ENCODE assay signal across 9 cellular contexts in the genomic region with DNA sequence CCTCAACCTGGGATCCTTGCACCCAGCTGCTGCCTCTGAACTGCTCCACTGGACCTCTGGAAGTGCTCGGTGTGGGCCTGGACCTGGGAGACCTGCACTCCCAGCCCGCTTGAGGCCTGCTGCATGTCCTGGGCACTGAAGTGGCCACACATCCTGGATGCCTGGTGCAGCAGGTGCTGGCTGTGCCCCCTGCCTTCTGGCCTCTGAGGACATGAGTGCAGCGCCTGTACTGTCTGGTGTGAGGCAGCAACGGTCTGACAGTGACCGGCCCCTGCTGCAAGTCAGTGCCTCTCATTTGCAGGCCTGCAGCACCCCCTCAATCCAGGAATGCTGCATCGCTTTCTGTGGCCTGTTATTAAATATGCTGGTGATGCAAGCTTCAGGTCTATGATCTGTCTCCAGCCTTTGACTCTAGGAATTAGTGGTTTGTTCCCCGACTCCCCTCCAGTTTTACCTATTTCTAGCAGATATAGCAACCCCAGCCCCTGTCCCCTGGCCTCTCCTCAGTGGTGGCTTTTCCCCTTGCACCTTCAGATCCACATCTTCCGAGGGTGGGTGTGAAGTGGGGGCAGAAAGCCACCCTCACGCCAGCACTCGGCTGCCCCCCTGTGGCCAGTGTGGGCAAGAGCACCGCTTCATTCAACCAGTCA. TPM values are rescaled to one million over a fixed set of nuclear protein-coding genes. Genes with fewer than 3 reads are reported as not detected.
DNase-seq lines count a peak whose midpoint lies in the region; ATAC-seq and TF ChIP-seq lines count a peak whose summit lies in the region.
"Had no signal": no experiment of that assay in that cellular context is flagged by ENCODE, and none has a peak within 500 bp of the region (broad histone marks: within the 10 kb centered on the region; RNA-seq: fewer than 3 reads in every experiment).

No MANE protein-coding gene starts in this region.

- no peaks in the 10 kb centered on the region for H3K79me2 ChIP-seq in OCI-LY7 (ENCODE audit: insufficient read depth, low read depth, low read length)
- peaks cover 3% of the 10 kb centered on the region for H3K79me2 ChIP-seq in fibroblast of lung (ENCODE audit: control insufficient read depth, insufficient read depth, low read length)

- peak; percentile 56 for ATAC-seq in HG02943 (IDR thresholded peaks at IDR 0.05; ENCODE audit: low read depth, unreplicated experiment)
- peak; percentile 78 for ATAC-seq in activated T-cell treated with anti-CD3 and anti-CD28 coated beads, Interleukin-2, amount 50 U/mL, for 72 hours (replicated peaks in 1 of 2)
- ATAC-seq in omental fat pad (ENCODE audit: low FRiP score) = peak; percentile 70
- ATAC-seq in HG02852 (IDR thresholded peaks at IDR 0.05; ENCODE audit: unreplicated experiment) = no peak

- no peaks in the 10 kb centered on the region for H3K9me3 ChIP-seq in CD4-positive, alpha-beta memory T cell (ENCODE audit: control insufficient read depth in 1 of 2, low read length in 2 of 2)
- H3K9me3 ChIP-seq in OCI-LY7 (ENCODE audit: low read length) = no peaks in the 10 kb centered on the region
- H3K9me3 ChIP-seq in fibroblast of lung (ENCODE audit: control insufficient read depth, insufficient read depth, low read depth, low read length) = no peaks in the 10 kb centered on the region
- no peaks in the 10 kb centered on the region for H3K9me3 ChIP-seq in tibial artery

- H3K4me1 Mint-ChIP-seq in CD4-positive, alpha-beta memory T cell = peaks cover 3 to 11% (median 7%) of the 10 kb centered on the region in 4 donors
- H3K4me1 Mint-ChIP-seq in activated T-cell treated with anti-CD3 and anti-CD28 coated beads, Interleukin-2, amount 50 U/mL, for 72 hours (ENCODE audit: low read depth) = peaks cover 14% of the 10 kb centered on the region

- H3K4me2 ChIP-seq in OCI-LY7 (ENCODE audit: low read length) (peak overlapping the region; percentile 81), fibroblast of lung (ENCODE audit: extremely low read depth, insufficient read depth, low read length) (peak overlapping the region; percentile 48)

- H3K36me3 Mint-ChIP-seq in CD4-positive, alpha-beta memory T cell = peaks cover under 1 to 10% of the 10 kb centered on the region in 2 donors
- H3K36me3 Mint-ChIP-seq in activated T-cell treated with anti-CD3 and anti-CD28 coated beads, Interleukin-2, amount 50 U/mL, for 72 hours (ENCODE audit: insufficient read depth in 2 of 2) = no peaks in the 10 kb centered on the region

- intact Hi-C loops in CD4-positive, alpha-beta memory T cell (cut with micrococcal nuclease) = loop anchor here (1.0 kb wide), 3 partner anchors 14 to 90 kb away; partner anchors contain the start of gene ATG101
- intact Hi-C loops in OCI-LY7 (cut with micrococcal nuclease; ENCODE audit: unreplicated experiment) = loop anchor here (1.0 kb wide), 3 partner anchors 35 to 58 kb away; no protein-coding TSS in a partner anchor
- intact Hi-C loops in tibial artery (cut with DNase I; ENCODE audit: low total_unique reads) = loop anchor here (2.0 kb wide), 1 partner anchor 56 kb away; no protein-coding TSS in a partner anchor

- peak overlapping the region; percentile 42 for H3K9ac ChIP-seq in fibroblast of lung (ENCODE audit: insufficient read depth, low read length)

- H3K27me3 Mint-ChIP-seq in CD4-positive, alpha-beta memory T cell = peaks cover 8 to 13% of the 10 kb centered on the region in 2 donors
- H3K27me3 Mint-ChIP-seq in activated T-cell treated with anti-CD3 and anti-CD28 coated beads, Interleukin-2, amount 50 U/mL, for 72 hours (ENCODE audit: low read depth) = peaks cover 10% of the 10 kb centered on the region

- no peak overlapping the region for H3K27ac ChIP-seq in CD4-positive, alpha-beta memory T cell (ENCODE audit: low read depth, low read length)
- H3K27ac ChIP-seq in OCI-LY7 (ENCODE audit: low read depth, low read length, poor library complexity, severe bottlenecking) = peak overlapping the region; percentile 84
- peak overlapping the region; percentile 62 for H3K27ac ChIP-seq in fibroblast of lung (ENCODE audit: insufficient read depth, low read length)
- peak overlapping the region in 1 of 2 donors; percentile 13 for H3K27ac ChIP-seq in tibial artery

- H3K4me3 Mint-ChIP-seq in CD4-positive, alpha-beta memory T cell = peak overlapping the region in 1 of 8 donors; percentile 15
- no peak overlapping the region for H3K4me3 Mint-ChIP-seq in activated T-cell treated with anti-CD3 and anti-CD28 coated beads, Interleukin-2, amount 50 U/mL, for 72 hours

- H3K36me3 ChIP-seq in CD4-positive, alpha-beta memory T cell (ENCODE audit: insufficient read depth, low read length) = peaks cover 3% of the 10 kb centered on the region
- H3K36me3 ChIP-seq in OCI-LY7 (ENCODE audit: insufficient read depth, low read length) (peaks cover 20% of the 10 kb centered on the region), fibroblast of lung (ENCODE audit: control insufficient read depth, insufficient read depth, low read length) (peaks cover under 1% of the 10 kb centered on the region), tibial artery (peaks cover 0 to 22% (median 10%) of the 10 kb centered on the region in 3 donors)

- peak; percentile 100 for TF ChIP-seq CTCF in OCI-LY7 (conservative IDR thresholded peaks at IDR 0.05; ENCODE audit: low read length)
- TF ChIP-seq CTCF in fibroblast of lung (conservative IDR thresholded peaks at IDR 0.05 in 1 of 2, IDR thresholded peaks at IDR 0.05 in 1 of 2; ENCODE audit: low read depth in 1 of 2, low read length in 2 of 2) = peak; percentile 95 to 99
- peak in 2 of 3 donors; percentile 68 to 71 for TF ChIP-seq CTCF in omental fat pad (IDR thresholded peaks at IDR 0.05)
- TF ChIP-seq CTCF in tibial artery (IDR thresholded peaks at IDR 0.05) = peak; percentile 97 to 98

- H3K27ac Mint-ChIP-seq in CD4-positive, alpha-beta memory T cell = peak overlapping the region in 5 of 7 donors; percentile 17 to 79 (median 57)
- H3K27ac Mint-ChIP-seq in activated T-cell treated with anti-CD3 and anti-CD28 coated beads, Interleukin-2, amount 50 U/mL, for 72 hours = no peak overlapping the region

- CTCF ChIA-PET in CD4-positive, alpha-beta memory T cell (lab: Charles Lee; ENCODE audit: partially characterized antibody) = interaction anchor here (1.0 to 13.4 kb wide), 8 partner anchors 8 to 90 kb away, joined by 3 to 434 read pairs (median 5); partner anchors contain the start of gene ATG101
- CTCF ChIA-PET in OCI-LY7 (lab: Charles Lee; ENCODE audit: unreplicated experiment) = interaction anchor here (0.9 to 3.1 kb wide), 4 partner anchors 51 to 60 kb away, joined by 3 to 32 read pairs (median 8); no protein-coding TSS in a partner anchor

- no peak overlapping the region for H3K4me3 ChIP-seq in CD4-positive, alpha-beta memory T cell (ENCODE audit: low read length in 2 of 2)
- H3K4me3 ChIP-seq in OCI-LY7 (ENCODE audit: low read depth, low read length, poor library complexity, severe bottlenecking) = no peak overlapping the region
- H3K4me3 ChIP-seq in fibroblast of lung (replicated peaks in 1 of 4; ENCODE audit: control extremely low read depth in 1 of 4, insufficient read depth in 1 of 4, low read depth in 3 of 4, low read length in 4 of 4) = no peak overlapping the region
- H3K4me3 ChIP-seq in tibial artery = no peak overlapping the region

- peaks cover 0 to 1% (median 0%) of the 10 kb centered on the region in 8 donors for H3K9me3 Mint-ChIP-seq in CD4-positive, alpha-beta memory T cell
- H3K9me3 Mint-ChIP-seq in activated T-cell treated with anti-CD3 and anti-CD28 coated beads, Interleukin-2, amount 50 U/mL, for 72 hours = no peaks in the 10 kb centered on the region

- no peaks in the 10 kb centered on the region for H4K20me1 ChIP-seq in OCI-LY7 (ENCODE audit: insufficient read depth, low read length)
- no peaks in the 10 kb centered on the region for H4K20me1 ChIP-seq in fibroblast of lung (ENCODE audit: control insufficient read depth, extremely low read depth, insufficient read depth, low read length)

- H3K27me3 ChIP-seq in CD4-positive, alpha-beta memory T cell (ENCODE audit: insufficient read depth, low read length) = no peaks in the 10 kb centered on the region
- H3K27me3 ChIP-seq in fibroblast of lung (ENCODE audit: control insufficient read depth, insufficient read depth, low read length) (no peaks in the 10 kb centered on the region), tibial artery (peaks cover 0 to 29% of the 10 kb centered on the region in 2 donors)

- peak; percentile 58 to 71 (median 66) for DNase-seq in CD4-positive, alpha-beta memory T cell
- peak; percentile 80 for DNase-seq in OCI-LY7 (ENCODE audit: low spot score)
- peak; percentile 74 to 76 for DNase-seq in activated T-cell treated with anti-CD3 and anti-CD28 coated beads, Interleukin-2, amount 50 U/mL, for 72 hours
- DNase-seq in fibroblast of lung (ENCODE audit: low read depth in 2 of 2) = peak; percentile 49 to 73
- DNase-seq in omental fat pad (ENCODE audit: low spot score) = no peak
- DNase-seq in tibial artery = no peak

- peaks cover 8% of the 10 kb centered on the region for H3K4me1 ChIP-seq in CD4-positive, alpha-beta memory T cell (ENCODE audit: insufficient read depth, low read length)
- peaks cover 68% of the 10 kb centered on the region for H3K4me1 ChIP-seq in OCI-LY7 (ENCODE audit: insufficient read depth, low read length, poor library complexity, severe bottlenecking)
- H3K4me1 ChIP-seq in fibroblast of lung (ENCODE audit: control insufficient read depth, extremely low read depth, insufficient read depth, low read length) = peaks cover 39% of the 10 kb centered on the region
- peaks cover 0 to 25% (median 11%) of the 10 kb centered on the region in 4 donors for H3K4me1 ChIP-seq in tibial artery

- H2AFZ ChIP-seq in OCI-LY7 (ENCODE audit: low read length) (no peak overlapping the region), fibroblast of lung (ENCODE audit: low read length) (no peak overlapping the region)

- POLR2A ChIA-PET in CD4-positive, alpha-beta memory T cell (lab: Charles Lee; ENCODE audit: partially characterized antibody) = interaction anchor here (0.8 to 3.6 kb wide), 3 partner anchors 13 to 57 kb away, joined by 3 to 23 read pairs (median 3); partner anchors contain the start of gene ATG101
- POLR2A ChIA-PET in OCI-LY7 (lab: Charles Lee) = interaction anchor here (0.7 to 3.7 kb wide), 3 partner anchors 16 to 57 kb away, joined by 3 to 26 read pairs (median 5); no protein-coding TSS in a partner anchor

- no peaks in the 10 kb centered on the region for H3K9me2 ChIP-seq in OCI-LY7 (ENCODE audit: insufficient read depth, low read length)

- BruUV-seq in OCI-LY7 (replicated peaks; lab: Mats Ljungman, UMichigan) = no TSS peak

RNA-seq across cellular contexts. Expression of gene SMIM41, which starts 3.6 kb away (rescaled TPM):
- not detected for total RNA-seq in CD4-positive, alpha-beta memory T cell
- not detected for polyA plus RNA-seq in CD4-positive, alpha-beta memory T cell
- not detected in 2 replicates for total RNA-seq in OCI-LY7 (2014; rRNA removed; shearing (Covaris generic))
- total RNA-seq in OCI-LY7 (2022) (not detected in 2 replicates), fibroblast of lung (2.0 and 2.1 TPM in 2 replicates), omental fat pad (1 to 10 TPM in 3 of 4 donors, not detected in 1; 1.1 to 1.9 (median 1.1) TPM)
- not detected for total RNA-seq in activated T-cell treated with anti-CD3 and anti-CD28 coated beads, Interleukin-2, amount 50 U/mL, for 72 hours
- 1.9 and 4.8 TPM in 2 replicates for polyA plus RNA-seq in fibroblast of lung
- 1.5 and 2.8 TPM in 2 replicates for polyA plus RNA-seq in fibroblast of lung (2012)
- polyA minus RNA-seq in fibroblast of lung (ENCODE audit: low replicate concordance) = not detected in 2 replicates
- total RNA-seq: RPMI7951 had no signal

RNA-seq across cellular contexts. Expression of gene ATG101, which starts 13.3 kb away (rescaled TPM):
- total RNA-seq in CD4-positive, alpha-beta memory T cell = 10 to 100 TPM; 24.4 to 27.0 TPM
- 10 to 100 TPM; 22.2 to 27.1 TPM for polyA plus RNA-seq in CD4-positive, alpha-beta memory T cell
- 53.9 and 65.5 TPM in 2 replicates for total RNA-seq in OCI-LY7 (2014; rRNA removed; shearing (Covaris generic))
- total RNA-seq in OCI-LY7 (2022) (30.7 and 38.0 TPM in 2 replicates), fibroblast of lung (90.3 and 103 TPM in 2 replicates), omental fat pad (10 to 100 TPM; 33.6 to 65.5 (median 52.6) TPM)
- total RNA-seq in activated T-cell treated with anti-CD3 and anti-CD28 coated beads, Interleukin-2, amount 50 U/mL, for 72 hours = 10 to 100 TPM; 52.6 to 53.4 TPM
- 82.2 and 82.9 TPM in 2 replicates for polyA plus RNA-seq in fibroblast of lung
- 78.1 and 79.9 TPM in 2 replicates for polyA plus RNA-seq in fibroblast of lung (2012)
- 109 and 186 TPM in 2 replicates for polyA minus RNA-seq in fibroblast of lung (ENCODE audit: low replicate concordance)

RNA-seq across cellular contexts. Expression of gene NR4A1, which starts 31.9 kb away (rescaled TPM):
- total RNA-seq in CD4-positive, alpha-beta memory T cell = 1 to 10 TPM; 1.1 to 1.3 TPM
- polyA plus RNA-seq in CD4-positive, alpha-beta memory T cell = 1 to 10 TPM; 1.2 to 1.3 TPM
- total RNA-seq in OCI-LY7 (2014; rRNA removed; shearing (Covaris generic)) = 25.3 and 29.3 TPM in 2 replicates
- total RNA-seq in OCI-LY7 (2022) = 28.1 and 29.0 TPM in 2 replicates
- 100 to 1,000 TPM; 113 to 136 TPM for total RNA-seq in activated T-cell treated with anti-CD3 and anti-CD28 coated beads, Interleukin-2, amount 50 U/mL, for 72 hours
- total RNA-seq in fibroblast of lung = 2.1 and 3.8 TPM in 2 replicates
- 4.1 and 15.9 TPM in 2 replicates for polyA plus RNA-seq in fibroblast of lung
- polyA plus RNA-seq in fibroblast of lung (2012) = 7.9 and 23.3 TPM in 2 replicates
- 16.6 and 62.1 TPM in 2 replicates for polyA minus RNA-seq in fibroblast of lung (ENCODE audit: low replicate concordance)
- 1,000 to 10,000 TPM in 1 of 4 donors, 100 to 1,000 TPM in 2, 10 to 100 TPM in 1; 74.9 to 1,106 (median 350) TPM for total RNA-seq in omental fat pad

Comparison
In these comparisons a context has a peak if more than half of its experiments do, and no peak if none do; other contexts are left out.
1. DNase-seq: peak in CD4-positive, alpha-beta memory T cell (5 of 5), OCI-LY7 (single experiment), activated T-cell treated with anti-CD3 and anti-CD28 coated beads, Interleukin-2, amount 50 U/mL, for 72 hours (2 of 2) and fibroblast of lung (2 of 2); none in omental fat pad (single experiment) and tibial artery (0 of 2).
2. Peak in every context shown above with its lines, with median percentiles within 50 percentile points of each other: CTCF ChIP-seq.